Comparison of ENCODE assay signal across 2 cellular contexts in genomic region chr9:34636791-34637355, GRCh38.
TF ChIP-seq lines count a peak whose summit lies in the region.

No MANE protein-coding gene starts in this region.

TF ChIP-seq in A549, 52 proteins besides CTCF, POLR2A, EP300 and RAD21 (continued from another document):
- TF ChIP-seq USF2 (IDR thresholded peaks at IDR 0.05) = peak; percentile 69; the same call in 1 of the 2 replicates
- TF ChIP-seq HOXB5 (CRISPR knock-in tag; IDR thresholded peaks at IDR 0.05) = peak; percentile 27; the same call in 1 of the 2 replicates
- no peak for TF ChIP-seq HOXA7 (CRISPR knock-in tag; IDR thresholded peaks at IDR 0.05)
- TF ChIP-seq NFE2L2 (conservative IDR thresholded peaks at IDR 0.05; ENCODE audit: low read length) = no peak
- TF ChIP-seq ATOH8 (CRISPR knock-in tag; IDR thresholded peaks at IDR 0.05; ENCODE audit: low read depth) = peak; percentile 71; the same call in 1 of the 2 replicates

TF ChIP-seq in SK-N-SH, 30 proteins besides CTCF, POLR2A, EP300 and RAD21 (continued from another document):
- TF ChIP-seq MAX (IDR thresholded peaks at IDR 0.05; ENCODE audit: low read depth) = peak; percentile 97
- no peak for TF ChIP-seq ZBTB33 (IDR thresholded peaks at IDR 0.05; ENCODE audit: borderline replicate concordance, low read depth)
- no peak for TF ChIP-seq RCOR1 (IDR thresholded peaks at IDR 0.05; ENCODE audit: low read length)
- no peak for TF ChIP-seq YY1 (IDR thresholded peaks at IDR 0.05; ENCODE audit: low read depth)
